ENCODE assay signal across 8 cellular contexts in genomic region chr17:51166198-51166986, GRCh38. TPM values are rescaled to one million over a fixed set of nuclear protein-coding genes. Genes with fewer than 3 reads are reported as not detected.
A peak's percentile ranks its signal among the peaks of the same experiment; 100 is the strongest.
DNase-seq lines count a peak whose midpoint lies in the region; ATAC-seq and TF ChIP-seq lines count a peak whose summit lies in the region.

NME2 (plus strand) TSS chr17:51166411; CDS start chr17:51166831, 420 bp downstream.

- no peaks in the 10 kb centered on the region for H3K9me3 ChIP-seq in esophagus muscularis mucosa
- no peaks in the 10 kb centered on the region for H3K9me3 ChIP-seq in muscle layer of duodenum (ENCODE audit: control insufficient read depth in 1 of 2, low read length in 2 of 2)

- H3K4me3 Mint-ChIP-seq in activated T-cell treated with anti-CD3 and anti-CD28 coated beads, Interleukin-2, amount 50 U/mL, for 4 hours: peak within 1 kb of the TSS; percentile 90

- no peaks in the 10 kb centered on the region for H3K9me3 Mint-ChIP-seq in activated T-cell treated with anti-CD3 and anti-CD28 coated beads, Interleukin-2, amount 50 U/mL, for 4 hours

- H3K4me1 ChIP-seq in esophagus muscularis mucosa: peaks cover 10 to 34% (median 25%) of the 10 kb centered on the region in 4 donors
- H3K4me1 ChIP-seq in muscle layer of duodenum (ENCODE audit: control insufficient read depth in 1 of 2, insufficient read depth in 2 of 2, low read length in 2 of 2): peaks cover 0 to 7% of the 10 kb centered on the region in 2 donors

- peak; percentile 87 for DNase-seq in Caki2 (ENCODE audit: low read depth)
- peak; percentile 78 to 84 for DNase-seq in HL-60 (ENCODE audit: low read depth in 1 of 2, low spot score in 1 of 2)
- peak; percentile 90 for DNase-seq in OCI-M1 (lab: John Stamatoyannopoulos, UW)
- DNase-seq in activated T-cell treated with anti-CD3 and anti-CD28 coated beads, Interleukin-2, amount 50 U/mL, for 4 hours: peak; percentile 64
- peak; percentile 97 for DNase-seq in esophagus muscularis mucosa (ENCODE audit: extremely low spot score)
- peak; percentile 65 to 76 for DNase-seq in stimulated activated CD8-positive, alpha-beta memory T cell treated with anti-CD3 and anti-CD28 coated beads, Interleukin-7, amount 100 ng/mL, for 48 hours (ENCODE audit: extremely low read depth in 1 of 2, low read depth in 1 of 2)

- WGBS in esophagus muscularis mucosa: 0% methylated on average over 27 of the region's 98 CpGs

- H3K27me3 ChIP-seq in HL-60 (ENCODE audit: insufficient read depth, poor library complexity, severe bottlenecking): no peaks in the 10 kb centered on the region
- no peaks in the 10 kb centered on the region for H3K27me3 ChIP-seq in esophagus muscularis mucosa
- H3K27me3 ChIP-seq in muscle layer of duodenum (ENCODE audit: low read depth, low read length): no peaks in the 10 kb centered on the region

- TF ChIP-seq CTCF in HL-60 (IDR thresholded peaks at IDR 0.05; ENCODE audit: insufficient read depth, low read length) (no peak), esophagus muscularis mucosa (IDR thresholded peaks at IDR 0.05) (no peak)

- H3K36me3 Mint-ChIP-seq in activated T-cell treated with anti-CD3 and anti-CD28 coated beads, Interleukin-2, amount 50 U/mL, for 4 hours (ENCODE audit: insufficient read depth): peaks cover 37% of the 10 kb centered on the region

- peak; percentile 48 for TF ChIP-seq POLR2A in esophagus muscularis mucosa (IDR thresholded peaks at IDR 0.05; ENCODE audit: low read depth)

- no peak for TF ChIP-seq EP300 in esophagus muscularis mucosa (IDR thresholded peaks at IDR 0.05)

- peak within 1 kb of the TSS; percentile 77 for H3K4me3 ChIP-seq in HL-60 (replicated peaks; ENCODE audit: insufficient read depth, low read length)
- peak within 1 kb of the TSS; percentile 71 to 93 (median 82) for H3K4me3 ChIP-seq in esophagus muscularis mucosa
- H3K4me3 ChIP-seq in muscle layer of duodenum (ENCODE audit: low read depth in 1 of 2, low read length in 2 of 2): peak within 1 kb of the TSS; percentile 79 to 82

- in situ Hi-C loops in Caki2 (cut with HindIII; ENCODE audit: low pct_unique_long_range_greater_than_20kb, low sequenced_read_pairs): no loop called here

- ATAC-seq in GM19463 (IDR thresholded peaks at IDR 0.05; ENCODE audit: unreplicated experiment): peak; percentile 91
- peak; percentile 77 to 80 for ATAC-seq in activated T-cell treated with anti-CD3 and anti-CD28 coated beads, Interleukin-2, amount 50 U/mL, for 4 hours

- peaks cover 24% of the 10 kb centered on the region for H3K4me1 Mint-ChIP-seq in activated T-cell treated with anti-CD3 and anti-CD28 coated beads, Interleukin-2, amount 50 U/mL, for 4 hours (ENCODE audit: low read depth)

- intact Hi-C loops in esophagus muscularis mucosa (cut with DNase I): loop anchor here (5.0 kb wide), 1 partner anchor 96 kb away; the partner anchor contains the start of genes MBTD1 and UTP18

- H3K27ac ChIP-seq in HL-60 (replicated peaks): peak within 1 kb of the TSS; percentile 93
- peak within 1 kb of the TSS; percentile 89 to 96 (median 94) for H3K27ac ChIP-seq in esophagus muscularis mucosa (replicated peaks in 1 of 4)
- peak within 1 kb of the TSS; percentile 97 for H3K27ac ChIP-seq in muscle layer of duodenum (ENCODE audit: low read length)

- H3K27me3 Mint-ChIP-seq in activated T-cell treated with anti-CD3 and anti-CD28 coated beads, Interleukin-2, amount 50 U/mL, for 4 hours (ENCODE audit: low read depth): no peaks in the 10 kb centered on the region

- H3K36me3 ChIP-seq in esophagus muscularis mucosa (peaks cover 33 to 54% (median 48%) of the 10 kb centered on the region in 4 donors), muscle layer of duodenum (ENCODE audit: control insufficient read depth in 1 of 2, insufficient read depth in 2 of 2, low read length in 2 of 2) (peaks cover 29 to 35% of the 10 kb centered on the region in 2 donors)

RNA-seq across cellular contexts. Expression of gene NME2, which starts in this region (rescaled TPM):
- total RNA-seq in Caki2 (2014; rRNA removed; shearing (Covaris generic); ENCODE audit: low replicate concordance): 867 and 999 TPM in 2 replicates
- total RNA-seq in activated T-cell treated with anti-CD3 and anti-CD28 coated beads, Interleukin-2, amount 50 U/mL, for 4 hours: 100 to 1,000 TPM; 847 to 931 (median 896) TPM
- 100 to 1,000 TPM; 245 to 554 (median 350) TPM for total RNA-seq in esophagus muscularis mucosa

Comparison
In these comparisons a context has a peak if more than half of its experiments do, and no peak if none do; other contexts are left out.
1. Peak in every context shown above with its lines: DNase-seq, ATAC-seq, H3K4me3 ChIP-seq and H3K27ac ChIP-seq.